7 cellular contexts compared by ENCODE assay signal in genomic region chr18:812123-812672, GRCh38. TPM values are rescaled to one million over a fixed set of nuclear protein-coding genes. Genes with fewer than 3 reads are reported as not detected.
DNase-seq lines count a peak whose midpoint lies in the region; ATAC-seq, FAIRE-seq and TF ChIP-seq lines count a peak whose summit lies in the region.

TSS of gene YES1 (minus strand) at chr18:812242. CDS start at chr18:756827, 55,415 bp downstream.

- CTCF ChIA-PET in HEK293T (lab: Yijun Ruan, JAX) (no interaction called here), activated B cell treated with CpG ODN at 0.5 μM for 24 hours (lab: Charles Lee) (no interaction called here)

- FAIRE-seq in GM12892 (lab: Jason Lieb, UNC) (peak; percentile 77), kidney (lab: Jason Lieb, UNC) (no peak)

- H3K9me3 Mint-ChIP-seq in activated B cell treated with CpG ODN at 0.5 μM for 24 hours = peaks cover 8% of the 10 kb centered on the region

- H3K4me1 ChIP-seq in kidney (ENCODE audit: control insufficient read depth in 1 of 2, insufficient read depth in 1 of 2, low read depth in 1 of 2, low read length in 2 of 2) = peaks cover 5 to 10% of the 10 kb centered on the region in 2 donors

- intact Hi-C loops in activated B cell treated with CpG ODN at 0.5 μM for 24 hours (cut with micrococcal nuclease) = loop anchor here (2.0 to 5.0 kb wide), 2 partner anchors 99 to 155 kb away; partner anchors contain the start of genes ENOSF1 and TYMS
- intact Hi-C loops in kidney (cut with DNase I) = no loop called here

- peak within 1 kb of the TSS; percentile 70 to 83 for H3K9ac ChIP-seq in kidney (ENCODE audit: low read length in 2 of 2)

- TF ChIP-seq CTCF in activated B cell treated with CpG ODN at 0.5 μM for 24 hours (IDR thresholded peaks at IDR 0.05) = no peak
- TF ChIP-seq CTCF in kidney (IDR thresholded peaks at IDR 0.05; ENCODE audit: borderline replicate concordance, extremely low read depth, insufficient read depth) = no peak

- peak within 1 kb of the TSS; percentile 92 to 96 for H3K27ac ChIP-seq in kidney (ENCODE audit: low read depth in 2 of 2, low read length in 2 of 2)

- peak within 1 kb of the TSS; percentile 76 for H3K27ac Mint-ChIP-seq in activated B cell treated with CpG ODN at 0.5 μM for 24 hours

- peak; percentile 50; the same call in 1 of the 2 replicates for TF ChIP-seq POLR2A in GM12892 (IDR thresholded peaks at IDR 0.05; ENCODE audit: low read depth, low read length)

- POLR2A ChIA-PET in HEK293T (lab: Yijun Ruan, JAX) (no interaction called here), activated B cell treated with CpG ODN at 0.5 μM for 24 hours (lab: Charles Lee) (no interaction called here)

- H3K4me3 Mint-ChIP-seq in activated B cell treated with CpG ODN at 0.5 μM for 24 hours = peak within 1 kb of the TSS; percentile 80

- H3K9me3 ChIP-seq in kidney (ENCODE audit: control insufficient read depth in 1 of 2, low read length in 2 of 2) = no peaks in the 10 kb centered on the region

- ATAC-seq in activated B cell treated with CpG ODN at 0.5 μM for 24 hours (ENCODE audit: low read depth) = peak; percentile 62

- H3K36me3 ChIP-seq in kidney (ENCODE audit: control insufficient read depth in 1 of 2, insufficient read depth in 2 of 2, low read length in 2 of 2) = no peaks in the 10 kb centered on the region

- peak; percentile 75 for DNase-seq in GM12892 (ENCODE audit: insufficient read length)
- DNase-seq in HEK293T (ENCODE audit: extremely low spot score) = peak; percentile 68
- peak; percentile 50 for DNase-seq in NCI-H1092 (lab: John Stamatoyannopoulos, UW)
- DNase-seq in activated B cell treated with CpG ODN at 0.5 μM for 24 hours = peak; percentile 26
- DNase-seq in central memory CD4-positive, alpha-beta T cell = peak; percentile 80
- peak; percentile 95 for DNase-seq in kidney
- peak; percentile 59 to 64 for DNase-seq in stimulated activated CD4-positive, alpha-beta T cell treated with anti-CD3 and anti-CD28 coated beads, Interleukin-15, amount 100 ng/mL, for 48 hours (ENCODE audit: low read depth in 2 of 2)

- H3K36me3 Mint-ChIP-seq in activated B cell treated with CpG ODN at 0.5 μM for 24 hours (ENCODE audit: low read depth) = peaks cover 6% of the 10 kb centered on the region

- H3K4me3 ChIP-seq in kidney (ENCODE audit: low read length in 2 of 2) = peak within 1 kb of the TSS; percentile 86 to 91

- peaks cover 19% of the 10 kb centered on the region for H3K4me1 Mint-ChIP-seq in activated B cell treated with CpG ODN at 0.5 μM for 24 hours

- H3K27me3 Mint-ChIP-seq in activated B cell treated with CpG ODN at 0.5 μM for 24 hours = peaks cover 61% of the 10 kb centered on the region

TF ChIP-seq in HEK293T, 16 proteins besides CTCF, POLR2A, EP300 and RAD21:
- TF ChIP-seq ELF4 (IDR thresholded peaks at IDR 0.05) (no peak), HDGF (IDR thresholded peaks at IDR 0.05; ENCODE audit: borderline replicate concordance) (no peak), ZNF384 (IDR thresholded peaks at IDR 0.05) (no peak), PKNOX1 (IDR thresholded peaks at IDR 0.05) (no peak), NFRKB (IDR thresholded peaks at IDR 0.05) (no peak), FOXK2 (IDR thresholded peaks at IDR 0.05) (no peak), LEF1 (IDR thresholded peaks at IDR 0.05; ENCODE audit: borderline replicate concordance) (no peak), CTBP1 (IDR thresholded peaks at IDR 0.05; ENCODE audit: borderline replicate concordance) (no peak), FOXA1 (IDR thresholded peaks at IDR 0.05) (no peak), BHLHE40 (IDR thresholded peaks at IDR 0.05; ENCODE audit: borderline replicate concordance) (no peak), SUZ12 (IDR thresholded peaks at IDR 0.05) (no peak), TARDBP (IDR thresholded peaks at IDR 0.05) (no peak), L3MBTL2 (conservative IDR thresholded peaks at IDR 0.05) (no peak), FOXM1 (IDR thresholded peaks at IDR 0.05; ENCODE audit: borderline replicate concordance) (no peak), SP1 (IDR thresholded peaks at IDR 0.05) (no peak), ARNT (IDR thresholded peaks at IDR 0.05) (no peak)
TF ChIP-seq in HEK293T: peak in this region for 0.

RNA-seq across cellular contexts. Expression of gene YES1, which starts in this region (rescaled TPM):
- 2.4 TPM for polyA plus RNA-seq in GM12892 (2012; ENCODE audit: missing spikeins)
- 0.24 and 0.35 TPM in 2 replicates for total RNA-seq in activated B cell treated with CpG ODN at 0.5 μM for 24 hours
- 48.5 TPM for total RNA-seq in kidney
- polyA plus RNA-seq in kidney (ENCODE audit: insufficient read depth, low read depth, low replicate concordance) = 12.6 TPM

Comparison
In these comparisons a context has a peak if more than half of its experiments do, and no peak if none do; other contexts are left out.
1. Peak in every context shown above with its lines: DNase-seq, ATAC-seq, H3K4me3 ChIP-seq and H3K27ac ChIP-seq.
2. RNA of gene YES1 (total RNA-seq): 48.5 TPM in kidney (single experiment); 0.24 to 0.35 TPM in activated B cell treated with CpG ODN at 0.5 μM for 24 hours; every median in the first group is over 10 times any median in the second.
3. Peak in DNase-seq and ATAC-seq in activated B cell treated with CpG ODN at 0.5 μM for 24 hours; RNA of the gene not detected or under 1 TPM.
4. DNase-seq: peak in every context shown above with its lines; median percentile 95 in kidney; 80 in central memory CD4-positive, alpha-beta T cell; 75 in GM12892; 68 in HEK293T; 62 in stimulated activated CD4-positive, alpha-beta T cell treated with anti-CD3 and anti-CD28 coated beads, Interleukin-15, amount 100 ng/mL, for 48 hours; 50 in NCI-H1092; 26 in activated B cell treated with CpG ODN at 0.5 μM for 24 hours.